ENCODE assay signal across 3 cellular contexts in the genomic region with DNA sequence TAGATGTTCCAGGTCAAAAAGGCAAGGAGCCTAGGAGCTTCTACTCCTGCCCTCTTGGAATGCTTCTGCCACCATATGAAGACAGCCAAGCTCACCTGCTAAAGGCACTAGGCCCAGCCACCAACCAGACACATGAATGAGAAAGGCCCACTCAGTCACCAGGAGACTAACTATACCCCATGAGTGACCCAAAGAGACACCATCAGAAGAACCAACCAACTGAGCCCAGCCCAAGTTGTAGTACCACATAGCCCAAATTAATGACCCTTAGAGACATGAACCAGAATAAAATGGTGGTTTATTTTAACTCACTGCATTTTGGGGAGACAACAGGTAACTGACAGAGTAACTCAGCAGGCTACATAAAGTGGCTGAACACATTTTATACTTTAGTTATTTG.
TF ChIP-seq lines count a peak whose summit lies in the region.

No MANE protein-coding gene starts in this region.

TF ChIP-seq in HepG2, 621 proteins besides CTCF, POLR2A, EP300 and RAD21:
- TF ChIP-seq ZNF331 (CRISPR knock-in tag; IDR thresholded peaks at IDR 0.05) (peak; percentile 74), ZNF329 (CRISPR knock-in tag; IDR thresholded peaks at IDR 0.05; ENCODE audit: low read depth) (no peak)

TF ChIP-seq in GM23338, 12 proteins besides CTCF, POLR2A, EP300 and RAD21:
- TF ChIP-seq CREB1 (CRISPR knock-in tag; IDR thresholded peaks at IDR 0.05; ENCODE audit: low read depth) (no peak), ZNF331 (CRISPR knock-in tag; IDR thresholded peaks at IDR 0.05; ENCODE audit: low read depth) (peak; percentile 72), POLR2AphosphoS5 (IDR thresholded peaks at IDR 0.05; ENCODE audit: low read depth) (no peak), JUNB (IDR thresholded peaks at IDR 0.05; ENCODE audit: unreplicated experiment) (no peak)
- TF ChIP-seq, protein P1, sequence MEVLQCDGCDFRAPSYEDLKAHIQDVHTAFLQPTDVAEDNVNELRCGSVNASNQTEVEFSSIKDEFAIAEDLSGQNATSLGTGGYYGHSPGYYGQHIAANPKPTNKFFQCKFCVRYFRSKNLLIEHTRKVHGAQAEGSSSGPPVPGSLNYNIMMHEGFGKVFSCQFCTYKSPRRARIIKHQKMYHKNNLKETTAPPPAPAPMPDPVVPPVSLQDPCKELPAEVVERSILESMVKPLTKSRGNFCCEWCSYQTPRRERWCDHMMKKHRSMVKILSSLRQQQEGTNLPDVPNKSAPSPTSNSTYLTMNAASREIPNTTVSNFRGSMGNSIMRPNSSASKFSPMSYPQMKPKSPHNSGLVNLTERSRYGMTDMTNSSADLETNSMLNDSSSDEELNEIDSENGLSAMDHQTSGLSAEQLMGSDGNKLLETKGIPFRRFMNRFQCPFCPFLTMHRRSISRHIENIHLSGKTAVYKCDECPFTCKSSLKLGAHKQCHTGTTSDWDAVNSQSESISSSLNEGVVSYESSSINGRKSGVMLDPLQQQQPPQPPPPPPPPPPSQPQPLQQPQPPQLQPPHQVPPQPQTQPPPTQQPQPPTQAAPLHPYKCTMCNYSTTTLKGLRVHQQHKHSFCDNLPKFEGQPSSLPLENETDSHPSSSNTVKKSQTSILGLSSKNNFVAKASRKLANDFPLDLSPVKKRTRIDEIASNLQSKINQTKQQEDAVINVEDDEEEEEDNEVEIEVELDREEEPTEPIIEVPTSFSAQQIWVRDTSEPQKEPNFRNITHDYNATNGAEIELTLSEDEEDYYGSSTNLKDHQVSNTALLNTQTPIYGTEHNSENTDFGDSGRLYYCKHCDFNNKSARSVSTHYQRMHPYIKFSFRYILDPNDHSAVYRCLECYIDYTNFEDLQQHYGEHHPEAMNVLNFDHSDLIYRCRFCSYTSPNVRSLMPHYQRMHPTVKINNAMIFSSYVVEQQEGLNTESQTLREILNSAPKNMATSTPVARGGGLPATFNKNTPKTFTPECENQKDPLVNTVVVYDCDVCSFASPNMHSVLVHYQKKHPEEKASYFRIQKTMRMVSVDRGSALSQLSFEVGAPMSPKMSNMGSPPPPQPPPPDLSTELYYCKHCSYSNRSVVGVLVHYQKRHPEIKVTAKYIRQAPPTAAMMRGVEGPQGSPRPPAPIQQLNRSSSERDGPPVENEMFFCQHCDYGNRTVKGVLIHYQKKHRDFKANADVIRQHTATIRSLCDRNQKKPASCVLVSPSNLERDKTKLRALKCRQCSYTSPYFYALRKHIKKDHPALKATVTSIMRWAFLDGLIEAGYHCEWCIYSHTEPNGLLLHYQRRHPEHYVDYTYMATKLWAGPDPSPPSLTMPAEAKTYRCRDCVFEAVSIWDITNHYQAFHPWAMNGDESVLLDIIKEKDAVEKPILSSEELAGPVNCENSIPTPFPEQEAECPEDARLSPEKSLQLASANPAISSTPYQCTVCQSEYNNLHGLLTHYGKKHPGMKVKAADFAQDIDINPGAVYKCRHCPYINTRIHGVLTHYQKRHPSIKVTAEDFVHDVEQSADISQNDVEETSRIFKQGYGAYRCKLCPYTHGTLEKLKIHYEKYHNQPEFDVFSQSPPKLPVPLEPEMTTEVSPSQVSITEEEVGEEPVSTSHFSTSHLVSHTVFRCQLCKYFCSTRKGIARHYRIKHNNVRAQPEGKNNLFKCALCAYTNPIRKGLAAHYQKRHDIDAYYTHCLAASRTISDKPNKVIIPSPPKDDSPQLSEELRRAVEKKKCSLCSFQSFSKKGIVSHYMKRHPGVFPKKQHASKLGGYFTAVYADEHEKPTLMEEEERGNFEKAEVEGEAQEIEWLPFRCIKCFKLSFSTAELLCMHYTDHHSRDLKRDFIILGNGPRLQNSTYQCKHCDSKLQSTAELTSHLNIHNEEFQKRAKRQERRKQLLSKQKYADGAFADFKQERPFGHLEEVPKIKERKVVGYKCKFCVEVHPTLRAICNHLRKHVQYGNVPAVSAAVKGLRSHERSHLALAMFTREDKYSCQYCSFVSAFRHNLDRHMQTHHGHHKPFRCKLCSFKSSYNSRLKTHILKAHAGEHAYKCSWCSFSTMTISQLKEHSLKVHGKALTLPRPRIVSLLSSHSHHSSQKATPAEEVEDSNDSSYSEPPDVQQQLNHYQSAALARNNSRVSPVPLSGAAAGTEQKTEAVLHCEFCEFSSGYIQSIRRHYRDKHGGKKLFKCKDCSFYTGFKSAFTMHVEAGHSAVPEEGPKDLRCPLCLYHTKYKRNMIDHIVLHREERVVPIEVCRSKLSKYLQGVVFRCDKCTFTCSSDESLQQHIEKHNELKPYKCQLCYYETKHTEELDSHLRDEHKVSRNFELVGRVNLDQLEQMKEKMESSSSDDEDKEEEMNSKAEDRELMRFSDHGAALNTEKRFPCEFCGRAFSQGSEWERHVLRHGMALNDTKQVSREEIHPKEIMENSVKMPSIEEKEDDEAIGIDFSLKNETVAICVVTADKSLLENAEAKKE (CRISPR knock-in tag; IDR thresholded peaks at IDR 0.05), result no peak

TF ChIP-seq in K562, 482 proteins besides CTCF, POLR2A, EP300 and RAD21:
- TF ChIP-seq GABPB1 (CRISPR knock-in tag; IDR thresholded peaks at IDR 0.05) (no peak), PPARD (CRISPR knock-in tag; IDR thresholded peaks at IDR 0.05) (no peak), ARID2 (IDR thresholded peaks at IDR 0.05) (no peak), RB1 (IDR thresholded peaks at IDR 0.05; ENCODE audit: low read depth) (no peak), MXI1 (IDR thresholded peaks at IDR 0.05; ENCODE audit: low read depth, low read length) (no peak), SREBF2 (CRISPR knock-in tag; IDR thresholded peaks at IDR 0.05) (no peak), ZNF740 (CRISPR knock-in tag; IDR thresholded peaks at IDR 0.05) (no peak), ZNF740 (tag; IDR thresholded peaks at IDR 0.05) (no peak), SMAD4 (CRISPR knock-in tag; conservative IDR thresholded peaks at IDR 0.05) (no peak), HMG20A (CRISPR knock-in tag; conservative IDR thresholded peaks at IDR 0.05) (no peak), HMG20B (CRISPR knock-in tag; IDR thresholded peaks at IDR 0.05) (no peak), CBFA2T2 (conservative IDR thresholded peaks at IDR 0.05) (no peak), NEUROD1 (IDR thresholded peaks at IDR 0.05; ENCODE audit: borderline replicate concordance, low read depth, low read length, partially characterized antibody) (no peak), HIVEP1 (CRISPR knock-in tag; IDR thresholded peaks at IDR 0.05) (no peak), GABPB2 (CRISPR knock-in tag; conservative IDR thresholded peaks at IDR 0.05) (no peak)
- TF ChIP-seq, protein P2, sequence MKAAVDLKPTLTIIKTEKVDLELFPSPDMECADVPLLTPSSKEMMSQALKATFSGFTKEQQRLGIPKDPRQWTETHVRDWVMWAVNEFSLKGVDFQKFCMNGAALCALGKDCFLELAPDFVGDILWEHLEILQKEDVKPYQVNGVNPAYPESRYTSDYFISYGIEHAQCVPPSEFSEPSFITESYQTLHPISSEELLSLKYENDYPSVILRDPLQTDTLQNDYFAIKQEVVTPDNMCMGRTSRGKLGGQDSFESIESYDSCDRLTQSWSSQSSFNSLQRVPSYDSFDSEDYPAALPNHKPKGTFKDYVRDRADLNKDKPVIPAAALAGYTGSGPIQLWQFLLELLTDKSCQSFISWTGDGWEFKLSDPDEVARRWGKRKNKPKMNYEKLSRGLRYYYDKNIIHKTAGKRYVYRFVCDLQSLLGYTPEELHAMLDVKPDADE (conservative IDR thresholded peaks at IDR 0.05; ENCODE audit: control insufficient read depth, low read depth, low read length), result no peak
- TF ChIP-seq, protein P3, sequence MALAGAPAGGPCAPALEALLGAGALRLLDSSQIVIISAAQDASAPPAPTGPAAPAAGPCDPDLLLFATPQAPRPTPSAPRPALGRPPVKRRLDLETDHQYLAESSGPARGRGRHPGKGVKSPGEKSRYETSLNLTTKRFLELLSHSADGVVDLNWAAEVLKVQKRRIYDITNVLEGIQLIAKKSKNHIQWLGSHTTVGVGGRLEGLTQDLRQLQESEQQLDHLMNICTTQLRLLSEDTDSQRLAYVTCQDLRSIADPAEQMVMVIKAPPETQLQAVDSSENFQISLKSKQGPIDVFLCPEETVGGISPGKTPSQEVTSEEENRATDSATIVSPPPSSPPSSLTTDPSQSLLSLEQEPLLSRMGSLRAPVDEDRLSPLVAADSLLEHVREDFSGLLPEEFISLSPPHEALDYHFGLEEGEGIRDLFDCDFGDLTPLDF (CRISPR knock-in tag; IDR thresholded peaks at IDR 0.05), result no peak
- TF ChIP-seq, protein P4, sequence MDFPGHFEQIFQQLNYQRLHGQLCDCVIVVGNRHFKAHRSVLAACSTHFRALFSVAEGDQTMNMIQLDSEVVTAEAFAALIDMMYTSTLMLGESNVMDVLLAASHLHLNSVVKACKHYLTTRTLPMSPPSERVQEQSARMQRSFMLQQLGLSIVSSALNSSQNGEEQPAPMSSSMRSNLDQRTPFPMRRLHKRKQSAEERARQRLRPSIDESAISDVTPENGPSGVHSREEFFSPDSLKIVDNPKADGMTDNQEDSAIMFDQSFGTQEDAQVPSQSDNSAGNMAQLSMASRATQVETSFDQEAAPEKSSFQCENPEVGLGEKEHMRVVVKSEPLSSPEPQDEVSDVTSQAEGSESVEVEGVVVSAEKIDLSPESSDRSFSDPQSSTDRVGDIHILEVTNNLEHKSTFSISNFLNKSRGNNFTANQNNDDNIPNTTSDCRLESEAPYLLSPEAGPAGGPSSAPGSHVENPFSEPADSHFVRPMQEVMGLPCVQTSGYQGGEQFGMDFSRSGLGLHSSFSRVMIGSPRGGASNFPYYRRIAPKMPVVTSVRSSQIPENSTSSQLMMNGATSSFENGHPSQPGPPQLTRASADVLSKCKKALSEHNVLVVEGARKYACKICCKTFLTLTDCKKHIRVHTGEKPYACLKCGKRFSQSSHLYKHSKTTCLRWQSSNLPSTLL (IDR thresholded peaks at IDR 0.05), result no peak
- TF ChIP-seq, protein P5, sequence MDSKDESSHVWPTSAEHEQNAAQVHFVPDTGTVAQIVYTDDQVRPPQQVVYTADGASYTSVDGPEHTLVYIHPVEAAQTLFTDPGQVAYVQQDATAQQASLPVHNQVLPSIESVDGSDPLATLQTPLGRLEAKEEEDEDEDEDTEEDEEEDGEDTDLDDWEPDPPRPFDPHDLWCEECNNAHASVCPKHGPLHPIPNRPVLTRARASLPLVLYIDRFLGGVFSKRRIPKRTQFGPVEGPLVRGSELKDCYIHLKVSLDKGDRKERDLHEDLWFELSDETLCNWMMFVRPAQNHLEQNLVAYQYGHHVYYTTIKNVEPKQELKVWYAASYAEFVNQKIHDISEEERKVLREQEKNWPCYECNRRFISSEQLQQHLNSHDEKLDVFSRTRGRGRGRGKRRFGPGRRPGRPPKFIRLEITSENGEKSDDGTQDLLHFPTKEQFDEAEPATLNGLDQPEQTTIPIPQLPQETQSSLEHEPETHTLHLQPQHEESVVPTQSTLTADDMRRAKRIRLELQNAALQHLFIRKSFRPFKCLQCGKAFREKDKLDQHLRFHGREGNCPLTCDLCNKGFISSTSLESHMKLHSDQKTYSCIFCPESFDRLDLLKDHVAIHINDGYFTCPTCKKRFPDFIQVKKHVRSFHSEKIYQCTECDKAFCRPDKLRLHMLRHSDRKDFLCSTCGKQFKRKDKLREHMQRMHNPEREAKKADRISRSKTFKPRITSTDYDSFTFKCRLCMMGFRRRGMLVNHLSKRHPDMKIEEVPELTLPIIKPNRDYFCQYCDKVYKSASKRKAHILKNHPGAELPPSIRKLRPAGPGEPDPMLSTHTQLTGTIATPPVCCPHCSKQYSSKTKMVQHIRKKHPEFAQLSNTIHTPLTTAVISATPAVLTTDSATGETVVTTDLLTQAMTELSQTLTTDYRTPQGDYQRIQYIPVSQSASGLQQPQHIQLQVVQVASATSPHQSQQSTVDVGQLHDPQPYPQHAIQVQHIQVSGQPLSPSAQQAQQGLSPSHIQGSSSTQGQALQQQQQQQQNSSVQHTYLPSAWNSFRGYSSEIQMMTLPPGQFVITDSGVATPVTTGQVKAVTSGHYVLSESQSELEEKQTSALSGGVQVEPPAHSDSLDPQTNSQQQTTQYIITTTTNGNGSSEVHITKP (IDR thresholded peaks at IDR 0.05; ENCODE audit: partially characterized antibody), result no peak
TF ChIP-seq in K562: peak in this region for 0.
